ENCODE assay signal across 30 cellular contexts in the genomic region with DNA sequence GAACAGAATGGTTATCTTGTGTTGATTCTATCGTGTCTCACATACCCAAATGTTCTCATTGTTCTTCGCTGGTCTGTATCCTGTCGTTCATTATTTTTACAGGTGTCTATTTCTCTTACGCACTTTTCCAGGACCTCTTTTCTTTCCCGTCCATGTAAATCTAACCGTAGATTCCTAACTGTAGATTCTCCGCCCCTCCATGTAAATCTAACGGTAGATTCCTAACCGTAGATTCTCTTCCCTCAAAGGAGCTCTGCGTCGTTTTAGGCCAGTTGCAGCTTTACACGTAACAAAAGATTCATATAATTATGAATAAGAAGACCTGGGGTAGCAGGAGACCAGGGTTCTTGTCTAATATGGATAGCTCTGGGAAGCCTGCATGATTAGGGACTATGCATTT.
"Had no signal": no experiment of that assay in that cellular context is flagged by ENCODE, and none has a peak within 500 bp of the region (broad histone marks: within the 10 kb centered on the region; RNA-seq: fewer than 3 reads in every experiment).

No MANE protein-coding gene starts in this region.

- H3K27ac ChIP-seq: KMS-11, PC-9, RWPE1, SJCRH30, SK-N-MC had no signal

- DNase-seq: Karpas-422, MM.1S, MV-4-11, NCI-H1092, NCI-H1105, NCI-H1417 treated with DMSO at 0.1 percent for 48 hours, NCI-H1436 treated with DMSO at 0.1 percent for 48 hours, NCI-H1694 treated with DMSO at 0.1 percent for 48 hours, NCI-H187 treated with DMSO at 0.1 percent for 48 hours, NCI-H2029, NCI-H2081, NCI-H2171 treated with DMSO at 0.1 percent for 48 hours, NCI-H2227 treated with DMSO at 0.1 percent for 48 hours, NCI-H345, NCI-H446, NCI-H510A treated with DMSO at 0.1 percent for 48 hours, NCI-H524 treated with DMSO at 0.1 percent for 48 hours, NCI-H526 treated with DMSO at 0.1 percent for 48 hours, NCI-H774, PC-9, SHP77, SIG-M5, SJCRH30 had no signal

- H3K4me3 ChIP-seq: PC-9, SJCRH30, SK-N-MC had no signal

- H2AFZ ChIP-seq: PC-9 had no signal

- ATAC-seq: Panc1, Right ventricle myocardium inferior, SK-N-SH treated with all-trans-retinoic acid at 6 μM for 48 hours had no signal

- H3K4me1 ChIP-seq: SJCRH30 had no signal

- FAIRE-seq: RCC 7860 had no signal

- H3K27me3 ChIP-seq: SJCRH30 had no signal

- H3K36me3 ChIP-seq: SJCRH30 had no signal

- H3K9ac ChIP-seq: KMS-11 had no signal

- H3K4me2 ChIP-seq: KMS-11, PC-9 had no signal
